ENCODE assay signal across 8 cellular contexts in genomic region chr1:243851129-243851756, GRCh38. TPM values are rescaled to one million over a fixed set of nuclear protein-coding genes. Genes with fewer than 3 reads are reported as not detected.
DNase-seq lines count a peak whose midpoint lies in the region; ATAC-seq and TF ChIP-seq lines count a peak whose summit lies in the region.

No MANE protein-coding gene starts in this region.

- H2BK15ac ChIP-seq in H9 (ENCODE audit: low read depth, low read length) = no peak overlapping the region

- H3K4me1 Mint-ChIP-seq in CD4-positive, CD25-positive, alpha-beta regulatory T cell = peaks cover 13 to 27% (median 21%) of the 10 kb centered on the region in 4 donors
- H3K4me1 Mint-ChIP-seq in H9 = peaks cover 23 to 25% of the 10 kb centered on the region in 2 experiments
- H3K4me1 Mint-ChIP-seq in activated T-cell treated with anti-CD3 and anti-CD28 coated beads, Interleukin-2, amount 50 U/mL, for 72 hours (ENCODE audit: low read depth) = peaks cover 32% of the 10 kb centered on the region

- H3K36me3 ChIP-seq in CD4-positive, CD25-positive, alpha-beta regulatory T cell (ENCODE audit: control insufficient read depth, insufficient read depth, low read length) = no peaks in the 10 kb centered on the region
- H3K36me3 ChIP-seq in smooth muscle cell (ENCODE audit: low read depth) = no peaks in the 10 kb centered on the region

- TF ChIP-seq CTCF in H9 (conservative IDR thresholded peaks at IDR 0.05) = no peak
- TF ChIP-seq CTCF in smooth muscle cell (IDR thresholded peaks at IDR 0.05; ENCODE audit: borderline replicate concordance, insufficient read depth, poor library complexity, severe bottlenecking) = no peak

- H4K20me1 ChIP-seq in H9 (ENCODE audit: control insufficient read depth, insufficient read depth, insufficient read length) (no peaks in the 10 kb centered on the region), smooth muscle cell (ENCODE audit: low read depth) (peaks cover 30% of the 10 kb centered on the region)

- H3T11ph ChIP-seq in H9 (ENCODE audit: low read length) = no peak overlapping the region

- H3K4me3 ChIP-seq in CD4-positive, CD25-positive, alpha-beta regulatory T cell (ENCODE audit: low read depth, low read length) = peak overlapping the region; percentile 71
- peak overlapping the region; percentile 94 for H3K4me3 ChIP-seq in smooth muscle cell

- no peak overlapping the region for H2BK5ac ChIP-seq in H9 (ENCODE audit: insufficient read length, low read length)

- no peak overlapping the region for H2BK20ac ChIP-seq in H9 (ENCODE audit: low read depth, low read length, poor library complexity, severe bottlenecking)

- H3K23me2 ChIP-seq in H9 (ENCODE audit: insufficient read length, low read depth, low read length, poor library complexity, severe bottlenecking) = no peaks in the 10 kb centered on the region

- peak overlapping the region; percentile 91 for H3K27ac ChIP-seq in CD4-positive, CD25-positive, alpha-beta regulatory T cell (ENCODE audit: insufficient read depth, low read length, poor library complexity, severe bottlenecking)
- H3K27ac ChIP-seq in H9 (ENCODE audit: insufficient read length, low read depth, low read length) (no peak overlapping the region), smooth muscle cell (ENCODE audit: low read depth) (peak overlapping the region; percentile 96)

- peak overlapping the region; percentile 92 to 96 (median 93) for H3K27ac Mint-ChIP-seq in CD4-positive, CD25-positive, alpha-beta regulatory T cell
- H3K27ac Mint-ChIP-seq in H9 = peak overlapping the region; percentile 95 to 100 (median 97)
- H3K27ac Mint-ChIP-seq in activated T-cell treated with anti-CD3 and anti-CD28 coated beads, Interleukin-2, amount 50 U/mL, for 72 hours = peak overlapping the region; percentile 85

- peaks cover 2% of the 10 kb centered on the region for H3K27me3 ChIP-seq in CD4-positive, CD25-positive, alpha-beta regulatory T cell (ENCODE audit: control insufficient read depth, insufficient read depth, low read length)
- no peaks in the 10 kb centered on the region for H3K27me3 ChIP-seq in H9 (ENCODE audit: insufficient read depth, low read length)
- H3K27me3 ChIP-seq in smooth muscle cell (ENCODE audit: low read depth) = no peaks in the 10 kb centered on the region

- DNase-seq in CD4-positive, CD25-positive, alpha-beta regulatory T cell = no peak
- DNase-seq in H9 (no peak), hippocampal formation (lab: John Stamatoyannopoulos, UW) (peak; percentile 35 to 41), smooth muscle cell (lab: John Stamatoyannopoulos, UW; ENCODE audit: unreplicated experiment) (no peak), T1000 (lab: John Stamatoyannopoulos, UW) (no peak), UCSD-AML1 (lab: John Stamatoyannopoulos, UW; ENCODE audit: unreplicated experiment) (no peak)
- DNase-seq in activated T-cell treated with anti-CD3 and anti-CD28 coated beads, Interleukin-2, amount 50 U/mL, for 72 hours = no peak
- no peak for DNase-seq in central memory CD4-positive, alpha-beta T cell

- peak overlapping the region; percentile 91; the same call in 1 of the 2 replicates for H3K14ac ChIP-seq in H9 (ENCODE audit: insufficient read depth, low read length)

- peaks cover 14% of the 10 kb centered on the region for H3F3A ChIP-seq in smooth muscle cell (ENCODE audit: low read depth)

- H2BK120ac ChIP-seq in H9 (ENCODE audit: low read depth, low read length, poor library complexity, severe bottlenecking) = no peak overlapping the region

- no peaks in the 10 kb centered on the region for H3K9me3 ChIP-seq in CD4-positive, CD25-positive, alpha-beta regulatory T cell (ENCODE audit: control insufficient read depth in 2 of 2, low read length in 2 of 2)
- H3K9me3 ChIP-seq in H9 (ENCODE audit: control insufficient read depth, low read depth, low read length) (no peaks in the 10 kb centered on the region), smooth muscle cell (replicated peaks; ENCODE audit: low read depth) (no peaks in the 10 kb centered on the region)

- H2AFZ ChIP-seq in H9 (ENCODE audit: low read length) (no peak overlapping the region), smooth muscle cell (ENCODE audit: low read depth) (peak overlapping the region; percentile 97)

- H3K9ac ChIP-seq in H9 (ENCODE audit: extremely low read depth, insufficient read length, low read length) (peak overlapping the region; percentile 61), smooth muscle cell (ENCODE audit: low read depth) (peak overlapping the region; percentile 97)

- H4K91ac ChIP-seq in H9 (ENCODE audit: insufficient read length, low read depth, low read length) = no peak overlapping the region

- H3K27me3 Mint-ChIP-seq in CD4-positive, CD25-positive, alpha-beta regulatory T cell = peaks cover 25% of the 10 kb centered on the region
- H3K27me3 Mint-ChIP-seq in H9 (ENCODE audit: low read depth) = peaks cover 13% of the 10 kb centered on the region
- H3K27me3 Mint-ChIP-seq in activated T-cell treated with anti-CD3 and anti-CD28 coated beads, Interleukin-2, amount 50 U/mL, for 72 hours (ENCODE audit: low read depth) = peaks cover 17% of the 10 kb centered on the region

- H3K4me3 Mint-ChIP-seq in CD4-positive, CD25-positive, alpha-beta regulatory T cell = peak overlapping the region; percentile 89 to 91 (median 90)
- H3K4me3 Mint-ChIP-seq in H9 = peak overlapping the region; percentile 92 to 96
- peak overlapping the region; percentile 84 to 93 for H3K4me3 Mint-ChIP-seq in activated T-cell treated with anti-CD3 and anti-CD28 coated beads, Interleukin-2, amount 50 U/mL, for 72 hours

- H2AK5ac ChIP-seq in H9 (ENCODE audit: insufficient read length, low read length) = no peak overlapping the region

- H3K56ac ChIP-seq in H9 (ENCODE audit: insufficient read length, low read depth, low read length) = no peak overlapping the region

- H2BK12ac ChIP-seq in H9 (ENCODE audit: insufficient read length, low read depth, low read length) = no peak overlapping the region

- H3K4ac ChIP-seq in H9 (ENCODE audit: low read depth, low read length) = no peak overlapping the region

- H3K79me2 ChIP-seq in H9 (ENCODE audit: insufficient read depth, low read length) = no peaks in the 10 kb centered on the region; the same call in 1 of the 2 replicates
- H3K79me2 ChIP-seq in smooth muscle cell (ENCODE audit: low read depth) = peaks cover 28% of the 10 kb centered on the region

- H4K8ac ChIP-seq in H9 (replicated peaks; ENCODE audit: insufficient read length, low read depth, low read length) = no peak overlapping the region

- H3K9me3 Mint-ChIP-seq in CD4-positive, CD25-positive, alpha-beta regulatory T cell = peaks cover 0 to 3% (median 0%) of the 10 kb centered on the region in 7 donors
- no peaks in the 10 kb centered on the region; a peak in 2 of 5 replicates for H3K9me3 Mint-ChIP-seq in H9
- H3K9me3 Mint-ChIP-seq in activated T-cell treated with anti-CD3 and anti-CD28 coated beads, Interleukin-2, amount 50 U/mL, for 72 hours = no peaks in the 10 kb centered on the region

- H3K4me2 ChIP-seq in H9 (ENCODE audit: insufficient read depth, insufficient read length, low read length) (peak overlapping the region; percentile 45), smooth muscle cell (peak overlapping the region; percentile 98)

- ATAC-seq in CD4-positive, CD25-positive, alpha-beta regulatory T cell (ENCODE audit: low read depth in 2 of 2) = no peak
- no peak for ATAC-seq in activated T-cell treated with anti-CD3 and anti-CD28 coated beads, Interleukin-2, amount 50 U/mL, for 72 hours (replicated peaks in 1 of 2)

- no peak overlapping the region for H4K5ac ChIP-seq in H9 (ENCODE audit: insufficient read length, low read depth, low read length)

- H3K23ac ChIP-seq in H9 (ENCODE audit: insufficient read length, low read depth, low read length) = no peak overlapping the region

- no CpG with 5 or more reads among the region's 20 CpGs for WGBS in H9 (ENCODE audit: extremely low coverage, insufficient read length, low lambda C conversion rate)
- 5% methylated on average over 20 of the region's 20 CpGs for WGBS in smooth muscle cell (ENCODE audit: low lambda C conversion rate)

- H3K36me3 Mint-ChIP-seq in CD4-positive, CD25-positive, alpha-beta regulatory T cell = no peaks in the 10 kb centered on the region
- peaks cover 0 to 4% (median 2%) of the 10 kb centered on the region in 3 experiments; a peak in 1 of 7 replicates for H3K36me3 Mint-ChIP-seq in H9 (ENCODE audit: insufficient read depth in 1 of 3, low read depth in 3 of 3)
- H3K36me3 Mint-ChIP-seq in activated T-cell treated with anti-CD3 and anti-CD28 coated beads, Interleukin-2, amount 50 U/mL, for 72 hours (ENCODE audit: insufficient read depth in 2 of 2) = peaks cover 3 to 5% of the 10 kb centered on the region in 2 donors

- H3K4me1 ChIP-seq in CD4-positive, CD25-positive, alpha-beta regulatory T cell (ENCODE audit: control insufficient read depth, insufficient read depth, low read length, poor library complexity, severe bottlenecking) = peaks cover 17% of the 10 kb centered on the region
- no peaks in the 10 kb centered on the region; the same call in 1 of the 2 replicates for H3K4me1 ChIP-seq in H9 (ENCODE audit: insufficient read depth, low read length)
- peaks cover 13% of the 10 kb centered on the region for H3K4me1 ChIP-seq in smooth muscle cell (ENCODE audit: low read depth)

- H3K18ac ChIP-seq in H9 (ENCODE audit: insufficient read length, low read depth, low read length) = peak overlapping the region; percentile 86

- H3K79me1 ChIP-seq in H9 (ENCODE audit: insufficient read depth, low read depth, low read length, poor library complexity, severe bottlenecking) = no peaks in the 10 kb centered on the region

RNA-seq across cellular contexts. Expression of gene AKT3, which starts 1.2 kb away (rescaled TPM):
- total RNA-seq in CD4-positive, CD25-positive, alpha-beta regulatory T cell = 84.2 TPM
- polyA plus RNA-seq in CD4-positive, CD25-positive, alpha-beta regulatory T cell = 1 to 10 TPM in 3 of 4 donors, under 1 TPM in 1; 0.81 to 3.0 (median 2.3) TPM
- total RNA-seq in H9 (2021) (24.2 and 27.8 TPM in 2 replicates), smooth muscle cell (32.3 and 41.1 TPM in 2 replicates)
- 10 to 100 TPM; 32.6 to 46.7 TPM for total RNA-seq in activated T-cell treated with anti-CD3 and anti-CD28 coated beads, Interleukin-2, amount 50 U/mL, for 72 hours
- polyA plus RNA-seq in smooth muscle cell = 5.5 and 6.8 TPM in 2 replicates

Comparison
In these comparisons a context has a peak if more than half of its experiments do, and no peak if none do; other contexts are left out.
1. DNase-seq: peak in hippocampal formation (2 of 2); none in CD4-positive, CD25-positive, alpha-beta regulatory T cell (0 of 3), H9 (single experiment), activated T-cell treated with anti-CD3 and anti-CD28 coated beads, Interleukin-2, amount 50 U/mL, for 72 hours (0 of 2), smooth muscle cell (single experiment), central memory CD4-positive, alpha-beta T cell (single experiment), T1000 (single experiment) and UCSD-AML1 (single experiment).
2. Peak in every context shown above with its lines, with median percentiles within 50 percentile points of each other: H3K27ac Mint-ChIP-seq and H3K4me3 Mint-ChIP-seq.